Comparison of ENCODE assay signal across 1 cellular context in genomic region chr20:63945031-63945658, GRCh38.
TF ChIP-seq lines count a peak whose summit lies in the region.

No MANE protein-coding gene starts in this region.

TF ChIP-seq in K562, 482 proteins besides CTCF, POLR2A, EP300 and RAD21:
- TF ChIP-seq RBM22 (IDR thresholded peaks at IDR 0.05; ENCODE audit: low read depth, low read length, poor library complexity, severe bottlenecking) (peak; percentile 7), EP400 (IDR thresholded peaks at IDR 0.05) (no peak)
